Comparison of ENCODE assay signal across 19 cellular contexts in genomic region chr11:32343325-32344008, GRCh38.
A peak's percentile ranks its signal among the peaks of the same experiment; 100 is the strongest.
DNase-seq lines count a peak whose midpoint lies in the region; ATAC-seq and TF ChIP-seq lines count a peak whose summit lies in the region.
"Had no signal": no experiment of that assay in that cellular context is flagged by ENCODE, and none has a peak within 500 bp of the region (broad histone marks: within the 10 kb centered on the region; RNA-seq: fewer than 3 reads in every experiment).

No MANE protein-coding gene starts in this region.

- no peaks in the 10 kb centered on the region for H3K79me2 ChIP-seq in trophoblast cell (ENCODE audit: control insufficient read depth, insufficient read depth, low read length, poor library complexity)

- peak; percentile 52 for ATAC-seq in activated naive CD8-positive, alpha-beta T cell treated with anti-CD3 and anti-CD28 coated beads, Interleukin-2, amount 50 U/mL, for 24 hours
- ATAC-seq in HG03139 (IDR thresholded peaks at IDR 0.05; ENCODE audit: unreplicated experiment) (no peak), lower lobe of right lung (no peak)
- ATAC-seq: right cardiac atrium had no signal

- no peak overlapping the region for H3K23ac ChIP-seq in trophoblast cell (ENCODE audit: low read length)

- H3K4me1 Mint-ChIP-seq in activated naive CD8-positive, alpha-beta T cell treated with anti-CD3 and anti-CD28 coated beads, Interleukin-2, amount 50 U/mL, for 24 hours, result peaks cover 8% of the 10 kb centered on the region
- H3K4me1 Mint-ChIP-seq: CD14-positive monocyte had no signal

- in situ Hi-C loops in GM13976 (cut with MboI; ENCODE audit: low sequenced_read_pairs, unreplicated experiment), result no loop called here

- H3K79me1 ChIP-seq in trophoblast cell (ENCODE audit: low read length), result no peaks in the 10 kb centered on the region

- H4K20me1 ChIP-seq in BLaER1, result no peaks in the 10 kb centered on the region

- H4K8ac ChIP-seq in trophoblast cell (ENCODE audit: low read depth, low read length), result no peak overlapping the region

- H3K27me3 Mint-ChIP-seq in activated naive CD8-positive, alpha-beta T cell treated with anti-CD3 and anti-CD28 coated beads, Interleukin-2, amount 50 U/mL, for 24 hours, result peaks cover 8% of the 10 kb centered on the region

- no CpG with 5 or more reads among the region's 3 CpGs for WGBS in trophoblast cell (ENCODE audit: extremely low coverage, insufficient coverage, insufficient read length)

- H3K27me3 ChIP-seq in BLaER1 (no peaks in the 10 kb centered on the region), trophoblast cell (ENCODE audit: insufficient read depth, low read length) (no peaks in the 10 kb centered on the region), lower lobe of right lung (ENCODE audit: low read depth) (no peaks in the 10 kb centered on the region)
- H3K27me3 ChIP-seq: MG63, suprapubic skin had no signal

- peak overlapping the region; percentile 75 for H3K4me2 ChIP-seq in BLaER1
- no peak overlapping the region for H3K4me2 ChIP-seq in trophoblast cell (ENCODE audit: low read length)

- H3K27ac ChIP-seq in BLaER1, result no peak overlapping the region
- no peak overlapping the region for H3K27ac ChIP-seq in trophoblast cell (ENCODE audit: low read depth, low read length)
- H3K27ac ChIP-seq in lower lobe of right lung, result no peak overlapping the region
- H3K27ac ChIP-seq: suprapubic skin had no signal

- no peaks in the 10 kb centered on the region for H3K36me3 Mint-ChIP-seq in activated naive CD8-positive, alpha-beta T cell treated with anti-CD3 and anti-CD28 coated beads, Interleukin-2, amount 50 U/mL, for 24 hours (ENCODE audit: low read depth)
- H3K36me3 Mint-ChIP-seq: CD14-positive monocyte had no signal

- no peaks in the 10 kb centered on the region for H3K36me3 ChIP-seq in BLaER1
- H3K36me3 ChIP-seq in trophoblast cell (ENCODE audit: control insufficient read depth in 1 of 2, insufficient read depth in 2 of 2, low read length in 2 of 2), result no peaks in the 10 kb centered on the region
- H3K36me3 ChIP-seq in lower lobe of right lung, result no peaks in the 10 kb centered on the region
- H3K36me3 ChIP-seq: MG63, suprapubic skin had no signal

- DNase-seq in GM13976 (ENCODE audit: low spot score) (peak; percentile 35), Kasumi-1 (lab: John Stamatoyannopoulos, UW) (peak; percentile 30 to 57), trophoblast cell (no peak), posterior cingulate gyrus (no peak), lower lobe of right lung (no peak)
- DNase-seq in activated naive CD8-positive, alpha-beta T cell treated with anti-CD3 and anti-CD28 coated beads, Interleukin-2, amount 50 U/mL, for 24 hours, result no peak
- DNase-seq: activated CD4-positive, alpha-beta T cell treated with anti-CD3 and anti-CD28 coated beads, Interleukin-2, amount 10 ng/mL, durations not matched to agents 24 days and 14 days; activated gamma-delta T cell; caudate nucleus; erythroblast; MG63; NCI-H187; right cardiac atrium; SHP77; stimulated activated CD4-positive, alpha-beta T cell treated with anti-CD3 and anti-CD28 coated beads, Interleukin-15, amount 100 ng/mL, for 24 hours had no signal

- no peak overlapping the region for H3K4me3 Mint-ChIP-seq in activated naive CD8-positive, alpha-beta T cell treated with anti-CD3 and anti-CD28 coated beads, Interleukin-2, amount 50 U/mL, for 24 hours
- H3K4me3 Mint-ChIP-seq: activated CD4-positive, alpha-beta T cell treated with anti-CD3 and anti-CD28 coated beads, Interleukin-2, amount 10 ng/mL, durations not matched to agents 24 days and 14 days; CD14-positive monocyte had no signal

- H2AK5ac ChIP-seq in trophoblast cell (ENCODE audit: low read length), result no peak overlapping the region

- H2AFZ ChIP-seq in trophoblast cell (ENCODE audit: insufficient read depth, low read length, poor library complexity), result no peak overlapping the region

- no peak overlapping the region for H3K14ac ChIP-seq in trophoblast cell (ENCODE audit: low read length)

- H3K4me3 ChIP-seq in BLaER1 (no peak overlapping the region), trophoblast cell (ENCODE audit: low read depth, low read length) (no peak overlapping the region), lower lobe of right lung (no peak overlapping the region)
- H3K4me3 ChIP-seq: MG63, suprapubic skin had no signal

- no peak overlapping the region for H3K18ac ChIP-seq in trophoblast cell (ENCODE audit: low read length)

- no peak overlapping the region for H2BK5ac ChIP-seq in trophoblast cell (ENCODE audit: low read depth, low read length, poor library complexity)

- no peak overlapping the region for H4K12ac ChIP-seq in trophoblast cell (ENCODE audit: low read depth, low read length)

- H2BK120ac ChIP-seq in trophoblast cell (ENCODE audit: insufficient read depth, low read length, poor library complexity), result no peak overlapping the region

- no peak overlapping the region for H3K4ac ChIP-seq in trophoblast cell (ENCODE audit: low read depth, low read length)

- H3K9ac ChIP-seq in BLaER1 (no peak overlapping the region), trophoblast cell (ENCODE audit: low read length) (no peak overlapping the region)

- intact Hi-C loops in posterior cingulate gyrus (cut with DNase I), result no loop called here
- intact Hi-C loops in lower lobe of right lung (cut with DNase I), result no loop called here

- no peak overlapping the region for H4K91ac ChIP-seq in trophoblast cell (ENCODE audit: low read depth, low read length)

- no peak overlapping the region for H3K27ac Mint-ChIP-seq in activated naive CD8-positive, alpha-beta T cell treated with anti-CD3 and anti-CD28 coated beads, Interleukin-2, amount 50 U/mL, for 24 hours
- H3K27ac Mint-ChIP-seq: activated CD4-positive, alpha-beta T cell treated with anti-CD3 and anti-CD28 coated beads, Interleukin-2, amount 10 ng/mL, durations not matched to agents 24 days and 14 days; CD14-positive monocyte had no signal

- H2BK12ac ChIP-seq in trophoblast cell (ENCODE audit: low read length), result no peak overlapping the region

- H3K9me3 ChIP-seq in BLaER1 (no peaks in the 10 kb centered on the region), trophoblast cell (ENCODE audit: insufficient read depth, low read depth, low read length) (no peaks in the 10 kb centered on the region), lower lobe of right lung (no peaks in the 10 kb centered on the region)
- H3K9me3 ChIP-seq: MG63, suprapubic skin had no signal

- peaks cover 33% of the 10 kb centered on the region for H3K4me1 ChIP-seq in BLaER1
- H3K4me1 ChIP-seq in trophoblast cell (ENCODE audit: control insufficient read depth in 1 of 2, insufficient read depth in 2 of 2, low read length in 2 of 2), result no peaks in the 10 kb centered on the region
- no peaks in the 10 kb centered on the region for H3K4me1 ChIP-seq in lower lobe of right lung
- H3K4me1 ChIP-seq: suprapubic skin had no signal

- no peaks in the 10 kb centered on the region for H3K9me3 Mint-ChIP-seq in activated naive CD8-positive, alpha-beta T cell treated with anti-CD3 and anti-CD28 coated beads, Interleukin-2, amount 50 U/mL, for 24 hours
- H3K9me3 Mint-ChIP-seq: activated CD4-positive, alpha-beta T cell treated with anti-CD3 and anti-CD28 coated beads, Interleukin-2, amount 10 ng/mL, durations not matched to agents 24 days and 14 days had no signal

- TF ChIP-seq CTCF in GM13976 (IDR thresholded peaks at IDR 0.05; ENCODE audit: borderline replicate concordance, control extremely low read depth, extremely low read depth, insufficient read depth, missing control alignments) (no peak), lower lobe of right lung (IDR thresholded peaks at IDR 0.05) (no peak)

Comparison
In these comparisons a context has a peak if more than half of its experiments do, and no peak if none do; other contexts are left out.
1. DNase-seq: peak in GM13976 (single experiment) and Kasumi-1 (2 of 2); none in activated naive CD8-positive, alpha-beta T cell treated with anti-CD3 and anti-CD28 coated beads, Interleukin-2, amount 50 U/mL, for 24 hours (single experiment), trophoblast cell (0 of 2), posterior cingulate gyrus (0 of 10) and lower lobe of right lung (single experiment).